Comparison of ENCODE assay signal across 11 cellular contexts in the genomic region with DNA sequence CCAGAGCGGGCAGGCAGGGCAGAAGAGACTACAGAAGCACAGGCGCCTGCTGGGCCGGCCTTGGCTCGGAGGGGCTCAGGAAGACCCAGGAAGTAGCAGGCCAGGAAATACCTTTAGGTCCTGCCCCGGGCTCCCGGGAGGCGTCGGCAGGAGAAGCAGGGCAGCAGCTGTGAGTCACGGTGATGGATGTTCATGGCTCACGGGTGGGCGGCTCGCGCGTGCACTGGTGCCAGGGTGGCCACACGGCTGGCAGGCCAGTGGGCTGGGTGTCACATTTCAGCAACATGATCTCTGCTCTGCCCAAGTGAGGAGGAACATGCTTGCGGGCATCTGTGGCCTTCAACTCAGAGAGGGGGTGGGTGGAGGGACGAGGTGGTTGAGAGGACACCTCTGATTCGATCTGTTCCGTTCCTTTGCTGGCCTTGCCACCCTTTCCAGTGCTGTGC.
A peak's percentile ranks its signal among the peaks of the same experiment; 100 is the strongest.
DNase-seq lines count a peak whose midpoint lies in the region; TF ChIP-seq lines count a peak whose summit lies in the region.
"Had no signal": no experiment of that assay in that cellular context is flagged by ENCODE, and none has a peak within 500 bp of the region (broad histone marks: within the 10 kb centered on the region; RNA-seq: fewer than 3 reads in every experiment).

No MANE protein-coding gene starts in this region.

- CTCF ChIA-PET in Calu3 (lab: Charles Lee) = no interaction called here

- H3K36me3 Mint-ChIP-seq in Calu3 (ENCODE audit: insufficient read depth, unreplicated experiment) = no peaks in the 10 kb centered on the region

- H3K4me1 ChIP-seq in fibroblast of lung (ENCODE audit: control insufficient read depth, extremely low read depth, insufficient read depth, low read length) (peaks cover 2% of the 10 kb centered on the region), ovary (ENCODE audit: insufficient read depth) (peaks cover 22% of the 10 kb centered on the region)

- no peak overlapping the region for H3K4me2 ChIP-seq in fibroblast of lung (ENCODE audit: extremely low read depth, insufficient read depth, low read length)

- 30 to 41% (median 32%) methylated on average over 19 of the region's 19 CpGs for WGBS in ovary, 3 donors

- no peaks in the 10 kb centered on the region for H3K36me3 ChIP-seq in fibroblast of lung (ENCODE audit: control insufficient read depth, insufficient read depth, low read length)
- no peaks in the 10 kb centered on the region for H3K36me3 ChIP-seq in ovary

- TF ChIP-seq EP300 in ovary (IDR thresholded peaks at IDR 0.05) = no peak

- H4K20me1 ChIP-seq in fibroblast of lung (ENCODE audit: control insufficient read depth, extremely low read depth, insufficient read depth, low read length) = no peaks in the 10 kb centered on the region

- no peak overlapping the region for H3K4me3 Mint-ChIP-seq in Calu3 (ENCODE audit: low read depth, unreplicated experiment)
- H3K4me3 Mint-ChIP-seq: T-helper 2 cell treated with Interferon-gamma antibody and Interleukin-4, amounts not matched to agents 5 μg/mL and 100 μg/mL, for 36 hours had no signal

- H3K27ac ChIP-seq in fibroblast of lung (ENCODE audit: insufficient read depth, low read length) (no peak overlapping the region), ovary (peak overlapping the region; percentile 2 to 87)

- H3K9me3 Mint-ChIP-seq in Calu3 (ENCODE audit: low read depth, unreplicated experiment) = no peaks in the 10 kb centered on the region
- H3K9me3 Mint-ChIP-seq: T-helper 2 cell treated with Interferon-gamma antibody and Interleukin-4, amounts not matched to agents 5 μg/mL and 100 μg/mL, for 36 hours had no signal

- H3K9ac ChIP-seq in fibroblast of lung (ENCODE audit: insufficient read depth, low read length) = no peak overlapping the region

- H3K27me3 Mint-ChIP-seq in Calu3 (ENCODE audit: unreplicated experiment) = no peaks in the 10 kb centered on the region

- peak; percentile 49 for DNase-seq in Calu3
- peak; percentile 10 for DNase-seq in RKO (ENCODE audit: low spot score)
- DNase-seq in fibroblast of lung (ENCODE audit: low read depth in 2 of 2) = peak; percentile 38 to 73
- peak in 4 of 5 donors; percentile 39 to 69 (median 59) for DNase-seq in ovary
- no peak for DNase-seq in NCI-H2081 treated with DMSO at 0.1 percent for 48 hours (lab: John Stamatoyannopoulos, UW)
- DNase-seq in hypothalamus (lab: John Stamatoyannopoulos, UW) = no peak
- no peak for DNase-seq in putamen (ENCODE audit: low spot score)
- no peak for DNase-seq in NCI-H1048 (lab: John Stamatoyannopoulos, UW)
- DNase-seq: GDM1, Karpas-422 had no signal

- no peak overlapping the region for H2AFZ ChIP-seq in fibroblast of lung (ENCODE audit: low read length)

- intact Hi-C loops in Calu3 (cut with micrococcal nuclease; ENCODE audit: unreplicated experiment) (no loop called here), ovary (cut with DNase I) (no loop called here)

- H3K27me3 ChIP-seq in fibroblast of lung (ENCODE audit: control insufficient read depth, insufficient read depth, low read length) (no peaks in the 10 kb centered on the region), ovary (no peaks in the 10 kb centered on the region)

- no peak overlapping the region for H3K4me3 ChIP-seq in fibroblast of lung (replicated peaks in 1 of 4; ENCODE audit: control extremely low read depth in 1 of 4, insufficient read depth in 1 of 4, low read depth in 3 of 4, low read length in 4 of 4)
- H3K4me3 ChIP-seq in ovary = no peak overlapping the region

- no peak for TF ChIP-seq POLR2A in ovary (IDR thresholded peaks at IDR 0.05)

- H3K9me3 ChIP-seq in fibroblast of lung (ENCODE audit: control insufficient read depth, insufficient read depth, low read depth, low read length) (no peaks in the 10 kb centered on the region), ovary (no peaks in the 10 kb centered on the region)

- H3K27ac Mint-ChIP-seq in Calu3 (ENCODE audit: unreplicated experiment) = peak overlapping the region; percentile 35
- H3K27ac Mint-ChIP-seq: T-helper 2 cell treated with Interferon-gamma antibody and Interleukin-4, amounts not matched to agents 5 μg/mL and 100 μg/mL, for 36 hours had no signal

- TF ChIP-seq CTCF in Calu3 (IDR thresholded peaks at IDR 0.05; ENCODE audit: unreplicated experiment) (no peak), fibroblast of lung (conservative IDR thresholded peaks at IDR 0.05 in 1 of 2, IDR thresholded peaks at IDR 0.05 in 1 of 2; ENCODE audit: low read depth in 1 of 2, low read length in 2 of 2) (no peak), ovary (IDR thresholded peaks at IDR 0.05) (no peak)

- H3K79me2 ChIP-seq in fibroblast of lung (ENCODE audit: control insufficient read depth, insufficient read depth, low read length) = no peaks in the 10 kb centered on the region

- no TSS peak for BruUV-seq in Calu3 (replicated peaks; lab: Mats Ljungman, UMichigan)

- H3K4me1 Mint-ChIP-seq in Calu3 (ENCODE audit: low read depth, unreplicated experiment) = peaks cover 33% of the 10 kb centered on the region

Comparison
In these comparisons a context has a peak if more than half of its experiments do, and no peak if none do; other contexts are left out.
1. DNase-seq: peak in Calu3 (single experiment), RKO (single experiment), fibroblast of lung (2 of 2) and ovary (4 of 5); none in NCI-H2081 treated with DMSO at 0.1 percent for 48 hours (single experiment), hypothalamus (0 of 51), putamen (single experiment) and NCI-H1048 (single experiment).